8 cellular contexts compared by ENCODE assay signal in the genomic region with DNA sequence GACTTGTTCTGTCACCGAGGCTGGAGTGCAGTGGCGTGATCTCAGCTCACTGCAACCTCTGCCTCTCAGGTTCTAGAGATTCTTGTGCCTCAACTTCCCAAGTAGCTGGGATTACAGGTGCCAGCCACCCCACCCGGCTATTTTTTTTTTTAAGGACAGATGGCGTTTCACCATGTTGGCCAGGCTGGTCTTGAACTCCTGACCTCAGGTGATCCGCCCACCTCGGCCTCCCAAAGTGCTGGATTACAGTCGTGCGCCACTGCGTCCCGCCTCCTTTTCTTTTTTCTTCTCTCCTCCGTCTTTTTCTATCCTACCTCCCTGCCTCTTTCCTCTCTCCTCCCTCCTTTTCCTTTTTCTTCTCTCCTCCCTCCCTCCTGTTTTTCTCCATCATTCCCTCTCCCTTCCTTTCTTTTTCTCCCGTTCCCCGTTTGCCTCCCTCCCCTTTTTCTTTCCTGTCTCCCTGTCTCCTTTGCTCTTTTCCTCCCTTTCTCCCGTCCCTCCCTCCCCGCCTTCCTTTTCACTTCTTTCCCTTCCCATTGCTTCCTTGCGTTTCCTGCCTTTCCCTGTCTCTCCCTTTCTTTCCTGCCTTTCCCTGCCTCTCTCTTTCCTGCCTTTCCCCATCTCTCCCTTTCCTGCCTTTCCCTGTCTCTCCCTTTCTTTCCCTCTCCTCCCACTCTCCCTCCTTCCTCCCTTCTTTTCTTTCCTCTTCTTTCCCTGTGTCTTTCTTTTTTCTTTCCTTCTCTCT. TPM values are rescaled to one million over a fixed set of nuclear protein-coding genes. Genes with fewer than 3 reads are reported as not detected.
DNase-seq lines count a peak whose midpoint lies in the region; ATAC-seq and TF ChIP-seq lines count a peak whose summit lies in the region.
"Had no signal": no experiment of that assay in that cellular context is flagged by ENCODE, and none has a peak within 500 bp of the region (broad histone marks: within the 10 kb centered on the region; RNA-seq: fewer than 3 reads in every experiment).

No MANE protein-coding gene starts in this region.

- no peaks in the 10 kb centered on the region for H3K27me3 ChIP-seq in HCT116 (ENCODE audit: insufficient read depth, low read length)
- no peaks in the 10 kb centered on the region for H3K27me3 ChIP-seq in heart left ventricle

- TF ChIP-seq CTCF in HCT116 (IDR thresholded peaks at IDR 0.05 in 2 of 3, conservative IDR thresholded peaks at IDR 0.05 in 1 of 3; ENCODE audit: borderline replicate concordance in 1 of 3, insufficient read depth in 1 of 3, low read depth in 2 of 3, low read length in 2 of 3) (no peak), heart left ventricle (IDR thresholded peaks at IDR 0.05) (no peak), GM10266 (IDR thresholded peaks at IDR 0.05; ENCODE audit: control insufficient read depth, insufficient read depth, low read depth, missing control alignments) (no peak)

- no peaks in the 10 kb centered on the region for H3K9me2 ChIP-seq in HCT116 (ENCODE audit: insufficient read depth)

- no peaks in the 10 kb centered on the region for H3K9me3 Mint-ChIP-seq in activated CD4-positive, alpha-beta memory T cell treated with anti-CD3 and anti-CD28 coated beads, Interleukin-2, amount 10 ng/mL, durations not matched to agents 7 days and 5 days
- peaks cover 8% of the 10 kb centered on the region for H3K9me3 Mint-ChIP-seq in stimulated activated memory B cell treated with anti-CD40 and anti-IgM and Interleukin-4, amounts not matched to agents 10 μg/mL and 1 μg/mL and 100 μg/mL, for 72 hours

- no peak for TF ChIP-seq RAD21 in HCT116 (IDR thresholded peaks at IDR 0.05; ENCODE audit: low read depth)

- POLR2A ChIA-PET in HCT116 (lab: Charles Lee), result no interaction called here
- POLR2A ChIA-PET in activated CD4-positive, alpha-beta memory T cell treated with anti-CD3 and anti-CD28 coated beads, Interleukin-2, amount 10 ng/mL, durations not matched to agents 7 days and 5 days (lab: Charles Lee), result no interaction called here

- RAD21 ChIA-PET in HCT116 (lab: Charles Lee; ENCODE audit: low non-redundant PET in 1 of 2, low total read pairs in 2 of 2, uncharacterized antibody in 2 of 2, unreplicated experiment in 2 of 2), result no interaction called here

- TF ChIP-seq POLR2A in HCT116 (IDR thresholded peaks at IDR 0.05; ENCODE audit: borderline replicate concordance, extremely low read depth, insufficient read depth, insufficient read length) (no peak), heart left ventricle (IDR thresholded peaks at IDR 0.05) (no peak)

- BruUV-seq in HCT116 (replicated peaks; lab: Mats Ljungman, UMichigan), result no TSS peak

- peaks cover 4% of the 10 kb centered on the region; the same call in 1 of the 2 replicates for H4K20me1 ChIP-seq in HCT116 (ENCODE audit: insufficient read depth)

- H3K4me3 ChIP-seq in HCT116 (replicated peaks in 1 of 2; ENCODE audit: low read depth in 1 of 2, low read length in 2 of 2) (peak overlapping the region; percentile 62 to 64), heart left ventricle (peak overlapping the region in 5 of 12 donors; percentile 78 to 100 (median 95))

- no peak overlapping the region for H2AFZ ChIP-seq in HCT116 (ENCODE audit: low read depth, low read length, poor library complexity, severe bottlenecking)

- peaks cover under 1 to 22% of the 10 kb centered on the region in 2 experiments; a peak in 2 of 4 replicates for H3K36me3 ChIP-seq in HCT116 (ENCODE audit: control insufficient read depth in 1 of 2, insufficient read depth in 2 of 2, low read length in 2 of 2)
- peaks cover 2 to 34% (median 20%) of the 10 kb centered on the region in 9 donors for H3K36me3 ChIP-seq in heart left ventricle

- peaks cover 43% of the 10 kb centered on the region for H3K79me2 ChIP-seq in HCT116 (ENCODE audit: insufficient read depth, low read length)

- DNase-seq in HCT116 (ENCODE audit: low read depth, low spot score) (no peak), heart left ventricle (peak in 3 of 5 donors; percentile 17 to 22 (median 20)), GM10266 (ENCODE audit: extremely low spot score) (no peak), cortex of kidney (lab: John Stamatoyannopoulos, UW) (no peak)
- no peak for DNase-seq in activated CD4-positive, alpha-beta memory T cell treated with anti-CD3 and anti-CD28 coated beads, Interleukin-2, amount 10 ng/mL, durations not matched to agents 7 days and 5 days
- DNase-seq: NCI-H510A treated with DMSO at 0.1 percent for 48 hours had no signal

- peak overlapping the region; percentile 76 for H3K9ac ChIP-seq in HCT116 (ENCODE audit: low read length)

- peak overlapping the region; percentile 91 for H3K4me3 Mint-ChIP-seq in activated CD4-positive, alpha-beta memory T cell treated with anti-CD3 and anti-CD28 coated beads, Interleukin-2, amount 10 ng/mL, durations not matched to agents 7 days and 5 days
- peak overlapping the region; percentile 90 for H3K4me3 Mint-ChIP-seq in stimulated activated memory B cell treated with anti-CD40 and anti-IgM and Interleukin-4, amounts not matched to agents 10 μg/mL and 1 μg/mL and 100 μg/mL, for 72 hours

- peaks cover 54% of the 10 kb centered on the region for H3K4me1 Mint-ChIP-seq in activated CD4-positive, alpha-beta memory T cell treated with anti-CD3 and anti-CD28 coated beads, Interleukin-2, amount 10 ng/mL, durations not matched to agents 7 days and 5 days
- H3K4me1 Mint-ChIP-seq in stimulated activated memory B cell treated with anti-CD40 and anti-IgM and Interleukin-4, amounts not matched to agents 10 μg/mL and 1 μg/mL and 100 μg/mL, for 72 hours, result peaks cover 53% of the 10 kb centered on the region

- H3K27ac Mint-ChIP-seq in activated CD4-positive, alpha-beta memory T cell treated with anti-CD3 and anti-CD28 coated beads, Interleukin-2, amount 10 ng/mL, durations not matched to agents 7 days and 5 days, result peak overlapping the region; percentile 79
- peak overlapping the region; percentile 96 for H3K27ac Mint-ChIP-seq in stimulated activated memory B cell treated with anti-CD40 and anti-IgM and Interleukin-4, amounts not matched to agents 10 μg/mL and 1 μg/mL and 100 μg/mL, for 72 hours

- peaks cover 10 to 17% of the 10 kb centered on the region in 2 experiments; a peak in 3 of 4 replicates for H3K4me1 ChIP-seq in HCT116 (ENCODE audit: control insufficient read depth in 1 of 2, insufficient read depth in 2 of 2, low read length in 2 of 2)
- peaks cover 3 to 39% (median 32%) of the 10 kb centered on the region in 12 donors for H3K4me1 ChIP-seq in heart left ventricle

- intact Hi-C loops in HCT116 (cut with micrococcal nuclease) (loop anchor here (2.0 kb wide), 1 partner anchor 147 kb away; no protein-coding TSS in a partner anchor), heart left ventricle (cut with DNase I) (loop anchor here in 8 of 10 donors (2.0 to 10.0 kb wide), 8 partner anchors 51 to 198 kb away; partner anchors contain the start of genes ASMTL (in 5 of the 8) and AKAP17A (in 1 of the 8))

- H3K9me3 ChIP-seq in HCT116 (ENCODE audit: control insufficient read depth in 1 of 2, insufficient read depth in 1 of 2, low read depth in 1 of 2, low read length in 2 of 2) (no peaks in the 10 kb centered on the region), heart left ventricle (no peaks in the 10 kb centered on the region)

- no peaks in the 10 kb centered on the region for H3K27me3 Mint-ChIP-seq in activated CD4-positive, alpha-beta memory T cell treated with anti-CD3 and anti-CD28 coated beads, Interleukin-2, amount 10 ng/mL, durations not matched to agents 7 days and 5 days
- no peaks in the 10 kb centered on the region for H3K27me3 Mint-ChIP-seq in stimulated activated memory B cell treated with anti-CD40 and anti-IgM and Interleukin-4, amounts not matched to agents 10 μg/mL and 1 μg/mL and 100 μg/mL, for 72 hours

- H3K27ac ChIP-seq in HCT116 (ENCODE audit: low read depth, low read length), result peak overlapping the region; percentile 98
- H3K27ac ChIP-seq in heart left ventricle, result peak overlapping the region in 5 of 12 donors; percentile 9 to 100 (median 100)

- ATAC-seq in HCT116 (no peak), heart left ventricle (no peak), HG03095 (IDR thresholded peaks at IDR 0.05; ENCODE audit: unreplicated experiment) (no peak)
- ATAC-seq in stimulated activated memory B cell treated with anti-CD40 and anti-IgM and Interleukin-4, amounts not matched to agents 10 μg/mL and 1 μg/mL and 100 μg/mL, for 72 hours, result no peak

- peak overlapping the region; percentile 80 for H3K4me2 ChIP-seq in HCT116 (ENCODE audit: low read length)

- peaks cover 44% of the 10 kb centered on the region for H3K36me3 Mint-ChIP-seq in activated CD4-positive, alpha-beta memory T cell treated with anti-CD3 and anti-CD28 coated beads, Interleukin-2, amount 10 ng/mL, durations not matched to agents 7 days and 5 days (ENCODE audit: low read depth)
- H3K36me3 Mint-ChIP-seq in stimulated activated memory B cell treated with anti-CD40 and anti-IgM and Interleukin-4, amounts not matched to agents 10 μg/mL and 1 μg/mL and 100 μg/mL, for 72 hours, result peaks cover 43% of the 10 kb centered on the region

- WGBS in heart left ventricle, 4 donors, result 59 to 68% (median 66%) methylated on average over 16 of the region's 16 CpGs

- CTCF ChIA-PET in HCT116 (lab: Charles Lee), result no interaction called here
- CTCF ChIA-PET in activated CD4-positive, alpha-beta memory T cell treated with anti-CD3 and anti-CD28 coated beads, Interleukin-2, amount 10 ng/mL, durations not matched to agents 7 days and 5 days (lab: Charles Lee), result no interaction called here

TF ChIP-seq in HCT116, 20 proteins besides CTCF, POLR2A, EP300 and RAD21:
- no peak for TF ChIP-seq CBX3 (IDR thresholded peaks at IDR 0.05; ENCODE audit: low read depth)

RNA-seq across cellular contexts. Expression of gene SLC25A6, which starts 2.1 kb away (rescaled TPM):
- total RNA-seq in HCT116 (2021; ENCODE audit: unreplicated experiment) (398 TPM), heart left ventricle (100 to 1,000 TPM; 109 to 197 (median 129) TPM)
- 534 and 685 TPM in 2 replicates for polyA plus RNA-seq in HCT116 (2012)
- 100 to 1,000 TPM; 249 to 255 TPM for total RNA-seq in activated CD4-positive, alpha-beta memory T cell treated with anti-CD3 and anti-CD28 coated beads, Interleukin-2, amount 10 ng/mL, durations not matched to agents 7 days and 5 days
- polyA plus RNA-seq in heart left ventricle, result 100 to 1,000 TPM in 1 of 2 donors, 10 to 100 TPM in 1; 78.2 to 232 TPM

RNA-seq across cellular contexts. Expression of gene IL3RA, which starts 57.5 kb away (rescaled TPM):
- total RNA-seq in HCT116 (2021; ENCODE audit: unreplicated experiment) (not detected), heart left ventricle (10 to 100 TPM in 1 of 9 donors, 1 to 10 TPM in 8; 3.2 to 20.4 (median 4.4) TPM)
- 0.05 and 0.17 TPM in 2 replicates for polyA plus RNA-seq in HCT116 (2012)
- total RNA-seq in activated CD4-positive, alpha-beta memory T cell treated with anti-CD3 and anti-CD28 coated beads, Interleukin-2, amount 10 ng/mL, durations not matched to agents 7 days and 5 days, result 10 to 100 TPM; 35.2 to 35.4 TPM
- polyA plus RNA-seq in heart left ventricle, result 10 to 100 TPM in 1 of 2 donors, 1 to 10 TPM in 1; 9.1 to 11.0 TPM

RNA-seq across cellular contexts. Expression of gene ASMTL, which starts 58.7 kb away (rescaled TPM):
- total RNA-seq in HCT116 (2021; ENCODE audit: unreplicated experiment) (59.6 TPM), heart left ventricle (10 to 100 TPM; 25.3 to 44.6 (median 29.1) TPM)
- polyA plus RNA-seq in HCT116 (2012), result 50.5 and 59.2 TPM in 2 replicates
- 10 to 100 TPM; 62.2 to 63.3 TPM for total RNA-seq in activated CD4-positive, alpha-beta memory T cell treated with anti-CD3 and anti-CD28 coated beads, Interleukin-2, amount 10 ng/mL, durations not matched to agents 7 days and 5 days
- polyA plus RNA-seq in heart left ventricle, result 10 to 100 TPM; 20.2 to 42.3 TPM

Comparison
In these comparisons a context has a peak if more than half of its experiments do, and no peak if none do; other contexts are left out.
1. DNase-seq: peak in heart left ventricle (3 of 5); none in HCT116 (single experiment), activated CD4-positive, alpha-beta memory T cell treated with anti-CD3 and anti-CD28 coated beads, Interleukin-2, amount 10 ng/mL, durations not matched to agents 7 days and 5 days (single experiment), GM10266 (single experiment) and cortex of kidney (single experiment).